ENCODE assay signal across 12 cellular contexts in the genomic region with DNA sequence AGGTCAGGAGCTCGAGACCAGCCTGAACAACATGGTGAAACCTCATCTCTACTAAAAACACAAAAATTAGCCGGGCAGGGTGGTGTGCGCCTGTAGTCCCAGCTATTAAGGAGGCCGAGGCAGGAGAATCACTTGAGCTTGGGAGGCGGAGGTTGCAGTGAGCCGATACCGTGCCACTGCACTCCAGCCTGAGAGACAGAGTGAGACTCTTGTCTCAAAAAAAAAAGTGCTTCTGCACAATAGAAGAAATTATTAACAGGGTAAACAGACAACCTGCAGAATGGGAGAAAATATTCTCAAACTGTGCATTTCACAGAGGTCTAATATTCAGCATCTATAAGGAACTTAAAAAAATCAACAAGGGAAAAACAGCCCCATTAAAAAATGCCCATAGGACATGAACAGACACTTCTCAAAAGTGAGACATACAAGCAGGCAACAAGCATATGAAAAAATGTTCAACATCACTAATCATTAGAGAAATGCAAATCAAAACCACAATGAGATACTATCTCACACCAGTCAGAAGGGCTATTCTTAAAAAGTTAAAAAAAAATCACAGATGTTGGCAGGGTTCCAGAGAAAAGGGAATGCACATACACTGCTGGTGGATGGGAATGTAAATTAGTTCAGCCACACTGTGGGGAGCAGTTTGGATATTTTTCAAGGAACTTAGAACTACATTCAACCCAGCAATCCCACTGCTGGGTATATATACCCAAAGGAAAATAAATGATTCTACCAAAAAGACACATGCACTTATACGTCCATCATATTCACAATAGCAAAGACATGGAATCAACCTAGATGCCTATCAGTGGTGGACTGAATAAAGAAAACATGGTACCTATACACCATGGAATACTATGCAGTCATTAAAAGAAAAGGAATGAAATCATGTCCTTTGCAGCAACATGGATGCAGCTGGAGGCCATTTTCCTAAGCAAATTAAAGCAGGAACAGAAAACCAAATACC.
DNase-seq lines count a peak whose midpoint lies in the region; ATAC-seq and TF ChIP-seq lines count a peak whose summit lies in the region.
"Had no signal": no experiment of that assay in that cellular context is flagged by ENCODE, and none has a peak within 500 bp of the region (broad histone marks: within the 10 kb centered on the region; RNA-seq: fewer than 3 reads in every experiment).

No MANE protein-coding gene starts in this region.

- no peak overlapping the region for H2AFZ ChIP-seq in PC-9

- no peaks in the 10 kb centered on the region for H3K9me2 ChIP-seq in PC-9 (ENCODE audit: insufficient read depth)

- DNase-seq in EH (ENCODE audit: low read depth) = peak; percentile 84
- peak; percentile 97 for DNase-seq in SK-N-MC (ENCODE audit: low read depth, low spot score)
- no peak for DNase-seq in PC-9
- no peak for DNase-seq in NCI-H69 (lab: John Stamatoyannopoulos, UW)
- DNase-seq in Peyer's patch = no peak
- no peak for DNase-seq in cerebellar nuclear complex (lab: John Stamatoyannopoulos, UW)
- DNase-seq: activated CD4-positive, alpha-beta T cell treated with anti-CD3 and anti-CD28 coated beads for 36 hours; NCI-H187 treated with DMSO at 0.1 percent for 48 hours had no signal

- ATAC-seq in GM19468 (IDR thresholded peaks at IDR 0.05; ENCODE audit: extremely low read depth, unreplicated experiment) (peak; percentile 56), HG03064 (IDR thresholded peaks at IDR 0.05; ENCODE audit: low read depth, unreplicated experiment) (peak; percentile 85)
- ATAC-seq: activated CD4-positive, alpha-beta T cell treated with anti-CD3 and anti-CD28 coated beads for 36 hours had no signal

- H3K79me2 ChIP-seq in PC-9 (ENCODE audit: low read depth) = no peaks in the 10 kb centered on the region

- H3K9ac ChIP-seq in SK-N-MC (ENCODE audit: insufficient read length) = no peak overlapping the region

- intact Hi-C loops in PC-9 (cut with micrococcal nuclease; ENCODE audit: unreplicated experiment) = no loop called here

- H3K27ac ChIP-seq in SK-N-MC (peak overlapping the region; percentile 42; the same call in 1 of the 2 replicates), PC-9 (no peak overlapping the region), Peyer's patch (no peak overlapping the region)
- H3K27ac ChIP-seq: epithelial cell of prostate, HL-60 had no signal

- H3K4me3 ChIP-seq in SK-N-MC = no peak overlapping the region
- H3K4me3 ChIP-seq in PC-9 = no peak overlapping the region
- H3K4me3 ChIP-seq in Peyer's patch = no peak overlapping the region

- no peak overlapping the region for H3K4me2 ChIP-seq in PC-9

- BruUV-seq in PC-9 (replicated peaks; lab: Mats Ljungman, UMichigan) = no TSS peak

- no peak for TF ChIP-seq POLR2A in Peyer's patch (IDR thresholded peaks at IDR 0.05)

- H3K36me3 ChIP-seq in SK-N-MC (ENCODE audit: insufficient read depth, low read length) (no peaks in the 10 kb centered on the region), PC-9 (ENCODE audit: low read depth) (no peaks in the 10 kb centered on the region), Peyer's patch (no peaks in the 10 kb centered on the region)

- H4K20me1 ChIP-seq in PC-9 (ENCODE audit: insufficient read depth) = no peaks in the 10 kb centered on the region

- no peaks in the 10 kb centered on the region for H3K27me3 ChIP-seq in PC-9 (ENCODE audit: insufficient read depth, low read depth)
- no peaks in the 10 kb centered on the region for H3K27me3 ChIP-seq in Peyer's patch

- CTCF ChIA-PET in PC-9 (lab: Charles Lee) = no interaction called here

- H3K4me1 ChIP-seq in PC-9 (replicated peaks; ENCODE audit: insufficient read depth) = no peaks in the 10 kb centered on the region
- no peaks in the 10 kb centered on the region for H3K4me1 ChIP-seq in Peyer's patch

- H3K9me3 ChIP-seq in SK-N-MC (ENCODE audit: low read depth, low read length) (no peaks in the 10 kb centered on the region), PC-9 (ENCODE audit: insufficient read depth, low read depth) (no peaks in the 10 kb centered on the region), Peyer's patch (no peaks in the 10 kb centered on the region)

- no peaks in the 10 kb centered on the region for H3F3A ChIP-seq in PC-9 (ENCODE audit: insufficient read depth, low read depth)

- TF ChIP-seq CTCF in PC-9 (conservative IDR thresholded peaks at IDR 0.05) (no peak), Peyer's patch (IDR thresholded peaks at IDR 0.05) (no peak)

- POLR2A ChIA-PET in PC-9 (lab: Charles Lee; ENCODE audit: unreplicated experiment) = no interaction called here

Comparison
In these comparisons a context has a peak if more than half of its experiments do, and no peak if none do; other contexts are left out.
1. DNase-seq: peak in EH (single experiment) and SK-N-MC (single experiment); none in PC-9 (0 of 2), NCI-H69 (single experiment), Peyer's patch (0 of 3) and cerebellar nuclear complex (0 of 2).